Comparison of ENCODE assay signal across 1 cellular context in the genomic region with DNA sequence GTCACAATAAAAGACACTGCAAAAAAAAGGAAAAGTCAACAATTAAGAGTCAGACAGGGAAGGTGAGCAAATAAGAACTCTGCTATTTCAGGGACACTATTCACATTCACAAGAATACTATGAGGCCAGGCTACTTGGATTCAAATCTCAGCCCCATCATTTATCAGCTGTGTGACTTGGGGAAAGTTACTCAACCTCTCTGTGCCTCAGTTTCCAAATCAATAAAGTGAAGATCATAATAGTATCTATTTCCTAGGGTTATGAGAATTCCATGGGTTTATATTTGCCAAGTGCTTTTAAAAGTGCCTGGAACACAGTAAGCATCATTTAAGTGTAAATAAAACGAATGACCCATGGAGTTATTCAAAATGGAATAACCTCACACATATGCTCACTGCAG.
TF ChIP-seq lines count a peak whose summit lies in the region.

No MANE protein-coding gene starts in this region.

TF ChIP-seq in HepG2, 621 proteins besides CTCF, POLR2A, EP300 and RAD21:
- TF ChIP-seq PAX8 (CRISPR knock-in tag; IDR thresholded peaks at IDR 0.05; ENCODE audit: borderline replicate concordance) (no peak), E2F2 (CRISPR knock-in tag; IDR thresholded peaks at IDR 0.05; ENCODE audit: borderline replicate concordance) (no peak), SMARCE1 (IDR thresholded peaks at IDR 0.05; ENCODE audit: borderline replicate concordance) (no peak), KDM3A (CRISPR knock-in tag; IDR thresholded peaks at IDR 0.05; ENCODE audit: low read depth) (no peak), ZNF451 (CRISPR knock-in tag; IDR thresholded peaks at IDR 0.05) (no peak), RCOR2 (CRISPR knock-in tag; IDR thresholded peaks at IDR 0.05) (0 out of 2 replicates have a peak, but pooled peaks have one; percentile 10), SP140L (CRISPR knock-in tag; IDR thresholded peaks at IDR 0.05; ENCODE audit: borderline replicate concordance) (no peak)
- TF ChIP-seq, protein P1, sequence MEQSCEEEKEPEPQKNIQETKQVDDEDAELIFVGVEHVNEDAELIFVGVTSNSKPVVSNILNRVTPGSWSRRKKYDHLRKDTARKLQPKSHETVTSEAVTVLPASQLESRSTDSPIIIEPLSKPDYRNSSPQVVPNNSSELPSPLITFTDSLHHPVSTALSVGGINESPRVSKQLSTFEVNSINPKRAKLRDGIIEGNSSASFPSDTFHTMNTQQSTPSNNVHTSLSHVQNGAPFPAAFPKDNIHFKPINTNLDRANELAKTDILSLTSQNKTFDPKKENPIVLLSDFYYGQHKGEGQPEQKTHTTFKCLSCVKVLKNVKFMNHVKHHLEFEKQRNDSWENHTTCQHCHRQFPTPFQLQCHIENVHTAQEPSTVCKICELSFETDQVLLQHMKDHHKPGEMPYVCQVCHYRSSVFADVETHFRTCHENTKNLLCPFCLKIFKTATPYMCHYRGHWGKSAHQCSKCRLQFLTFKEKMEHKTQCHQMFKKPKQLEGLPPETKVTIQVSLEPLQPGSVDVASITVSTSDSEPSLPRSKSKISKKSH (CRISPR knock-in tag; IDR thresholded peaks at IDR 0.05; ENCODE audit: borderline replicate concordance), result no peak
